Comparison of ENCODE assay signal across 16 cellular contexts in the genomic region with DNA sequence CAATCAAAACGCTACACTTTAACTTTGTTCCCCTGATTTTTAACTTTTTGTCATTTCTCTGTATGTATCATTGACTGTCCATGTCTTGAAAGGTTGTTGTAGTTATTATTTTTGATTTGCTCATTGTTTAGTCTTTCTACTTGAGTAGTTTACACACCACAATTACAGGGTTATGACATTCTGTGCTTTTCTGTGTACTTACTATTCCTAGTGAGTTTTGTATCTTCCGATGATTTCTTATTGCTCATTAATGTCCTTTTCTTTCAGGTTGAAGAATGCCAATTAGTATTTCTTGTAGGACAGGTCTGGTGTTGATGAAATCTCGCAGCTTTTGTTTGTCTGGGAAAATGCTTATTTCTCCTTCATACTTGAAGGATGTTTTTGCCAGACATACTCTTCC.
DNase-seq lines count a peak whose midpoint lies in the region; ATAC-seq, FAIRE-seq and TF ChIP-seq lines count a peak whose summit lies in the region.
"Had no signal": no experiment of that assay in that cellular context is flagged by ENCODE, and none has a peak within 500 bp of the region (broad histone marks: within the 10 kb centered on the region; RNA-seq: fewer than 3 reads in every experiment).

No MANE protein-coding gene starts in this region.

- H3K27ac ChIP-seq in K562 (ENCODE audit: extremely low read depth, low read depth, low read length) (no peak overlapping the region), keratinocyte (ENCODE audit: control insufficient read depth, insufficient read depth, low read length) (no peak overlapping the region), trophoblast cell (ENCODE audit: low read depth, low read length) (no peak overlapping the region), left lung (no peak overlapping the region)
- H3K27ac ChIP-seq: BLaER1 treated with 17β-estradiol and CSF1 and Interleukin-3, amounts not matched to agents 10 nM and 100 nM; KMS-11 had no signal

- H3K4me1 ChIP-seq in K562 (replicated peaks in 1 of 2; ENCODE audit: control insufficient read depth in 2 of 2, insufficient read depth in 2 of 2, low read length in 2 of 2) (no peaks in the 10 kb centered on the region), keratinocyte (ENCODE audit: control insufficient read depth, extremely low read depth, insufficient read depth, low read length) (peaks cover 7% of the 10 kb centered on the region), trophoblast cell (ENCODE audit: control insufficient read depth in 1 of 2, insufficient read depth in 2 of 2, low read length in 2 of 2) (no peaks in the 10 kb centered on the region), left lung (no peaks in the 10 kb centered on the region)
- H3K4me1 ChIP-seq: HAP-1 had no signal

- H2BK5ac ChIP-seq in trophoblast cell (ENCODE audit: low read depth, low read length, poor library complexity): no peak overlapping the region

- H3K14ac ChIP-seq in trophoblast cell (ENCODE audit: low read length): no peak overlapping the region

- H2BK12ac ChIP-seq in trophoblast cell (ENCODE audit: low read length): no peak overlapping the region

- no peak overlapping the region for H3K4ac ChIP-seq in trophoblast cell (ENCODE audit: low read depth, low read length)

- H3K27me3 ChIP-seq in K562 (ENCODE audit: control insufficient read depth in 2 of 2, insufficient read depth in 2 of 2, low read length in 2 of 2): no peaks in the 10 kb centered on the region
- no peaks in the 10 kb centered on the region for H3K27me3 ChIP-seq in keratinocyte (ENCODE audit: control insufficient read depth, extremely low read depth, insufficient read depth, low read length)
- no peaks in the 10 kb centered on the region for H3K27me3 ChIP-seq in trophoblast cell (ENCODE audit: insufficient read depth, low read length)
- no peaks in the 10 kb centered on the region for H3K27me3 ChIP-seq in left lung
- H3K27me3 ChIP-seq: BLaER1 treated with 17β-estradiol and CSF1 and Interleukin-3, amounts not matched to agents 10 nM and 100 nM had no signal

- no peaks in the 10 kb centered on the region for H3K79me1 ChIP-seq in trophoblast cell (ENCODE audit: low read length)

- DNase-seq in D721Med (ENCODE audit: insufficient read length, low spot score): no peak
- DNase-seq in GM19239 (ENCODE audit: insufficient read length, low spot score): no peak
- no peak for DNase-seq in K562 (ENCODE audit: extremely low read depth in 1 of 4, low spot score in 3 of 4)
- no peak for DNase-seq in keratinocyte (ENCODE audit: low read depth, low spot score)
- DNase-seq in trophoblast cell: no peak
- no peak for DNase-seq in activated effector memory CD4-positive, alpha-beta T cell treated with Interleukin-2 at 50 U/mL for 16 hours
- DNase-seq in left lung: no peak
- DNase-seq: 8988T; CD4-positive, CD25-positive, alpha-beta regulatory T cell; DMS 273 treated with DMSO at 0.1 percent for 48 hours; DMS79; GOT3 had no signal

- CTCF ChIA-PET in K562 (lab: Yijun Ruan, JAX; ENCODE audit: low intra/inter-chr PET ratio): no interaction called here

- H4K20me1 ChIP-seq in K562 (replicated peaks; ENCODE audit: control insufficient read depth, insufficient read depth, low read length) (no peaks in the 10 kb centered on the region), keratinocyte (ENCODE audit: control insufficient read depth, extremely low read depth, insufficient read depth, low read length) (no peaks in the 10 kb centered on the region)
- H4K20me1 ChIP-seq: BLaER1 treated with 17β-estradiol and CSF1 and Interleukin-3, amounts not matched to agents 10 nM and 100 nM had no signal

- FAIRE-seq in D721Med (lab: Jason Lieb, UNC) (peak; percentile 41), GM19239 (lab: Jason Lieb, UNC) (peak; percentile 85), K562 (lab: Jason Lieb, UNC) (peak; percentile 67), keratinocyte (lab: Jason Lieb, UNC) (peak; percentile 77)

- no TSS peak for BruUV-seq in K562 (replicated peaks; lab: Mats Ljungman, UMichigan)

- H2AFZ ChIP-seq in K562 (ENCODE audit: low read depth, low read length) (no peak overlapping the region), keratinocyte (ENCODE audit: control insufficient read depth, low read length) (no peak overlapping the region), trophoblast cell (ENCODE audit: insufficient read depth, low read length, poor library complexity) (no peak overlapping the region)

- no peak overlapping the region for H3K23ac ChIP-seq in trophoblast cell (ENCODE audit: low read length)

- H3K4me2 ChIP-seq in K562 (ENCODE audit: insufficient read depth, low read length): no peak overlapping the region
- H3K4me2 ChIP-seq in keratinocyte (ENCODE audit: control insufficient read depth, extremely low read depth, insufficient read depth, low read depth, low read length): no peak overlapping the region
- no peak overlapping the region for H3K4me2 ChIP-seq in trophoblast cell (ENCODE audit: low read length)
- H3K4me2 ChIP-seq: BLaER1 treated with 17β-estradiol and CSF1 and Interleukin-3, amounts not matched to agents 10 nM and 100 nM; KMS-11 had no signal

- H3K36me3 ChIP-seq in K562 (ENCODE audit: control insufficient read depth, insufficient read depth, low read length) (no peaks in the 10 kb centered on the region), keratinocyte (ENCODE audit: control insufficient read depth in 2 of 2, extremely low read depth in 1 of 2, insufficient read depth in 2 of 2, low read length in 2 of 2) (no peaks in the 10 kb centered on the region), trophoblast cell (ENCODE audit: control insufficient read depth in 1 of 2, insufficient read depth in 2 of 2, low read length in 2 of 2) (no peaks in the 10 kb centered on the region), left lung (no peaks in the 10 kb centered on the region)
- H3K36me3 ChIP-seq: BLaER1 treated with 17β-estradiol and CSF1 and Interleukin-3, amounts not matched to agents 10 nM and 100 nM; HAP-1 had no signal

- H3K4me3 ChIP-seq in K562 (no peak overlapping the region), keratinocyte (ENCODE audit: control insufficient read depth in 2 of 3, extremely low read depth in 1 of 3, insufficient read depth in 2 of 3, low read depth in 1 of 3, low read length in 3 of 3) (no peak overlapping the region), trophoblast cell (ENCODE audit: low read depth, low read length) (no peak overlapping the region), left lung (no peak overlapping the region)
- H3K4me3 ChIP-seq: BLaER1 treated with 17β-estradiol and CSF1 and Interleukin-3, amounts not matched to agents 10 nM and 100 nM; HAP-1 had no signal

- no peak overlapping the region for H2BK120ac ChIP-seq in trophoblast cell (ENCODE audit: insufficient read depth, low read length, poor library complexity)

- TF ChIP-seq EP300 in K562 (IDR thresholded peaks at IDR 0.05; ENCODE audit: low read length): no peak

- intact Hi-C loops in K562 (cut with micrococcal nuclease) (no loop called here), left lung (cut with DNase I) (no loop called here)

- no peak for TF ChIP-seq POLR2A in K562 (conservative IDR thresholded peaks at IDR 0.05)

- no peak overlapping the region for H4K8ac ChIP-seq in trophoblast cell (ENCODE audit: low read depth, low read length)

- 6% methylated on average over 3 of the region's 3 CpGs for WGBS in K562 (ENCODE audit: insufficient coverage, low coverage, missing lambda C conversion rate)
- no CpG with 5 or more reads among the region's 3 CpGs for WGBS in trophoblast cell (ENCODE audit: extremely low coverage, insufficient coverage, insufficient read length)

- H3K9me1 ChIP-seq in K562 (ENCODE audit: control insufficient read depth, insufficient read depth, low read length) (no peaks in the 10 kb centered on the region), keratinocyte (ENCODE audit: control insufficient read depth, extremely low read depth, insufficient read depth, low read length) (no peaks in the 10 kb centered on the region)

- dilution Hi-C loops in keratinocyte (cut with MboI; ENCODE audit: extremely low pct_ligation_motif_present, low sequenced_read_pairs): no loop called here

- no peak for ATAC-seq in K562
- no peak for ATAC-seq in HG02763 (IDR thresholded peaks at IDR 0.05; ENCODE audit: unreplicated experiment)
- ATAC-seq in left lung: no peak

- POLR2A ChIA-PET in K562 (lab: Yijun Ruan, JAX): no interaction called here

- H3K18ac ChIP-seq in trophoblast cell (ENCODE audit: low read length): no peak overlapping the region

- no peak overlapping the region for H3K9ac ChIP-seq in K562 (ENCODE audit: insufficient read depth in 1 of 2, low read depth in 2 of 2, low read length in 2 of 2)
- no peak overlapping the region for H3K9ac ChIP-seq in keratinocyte (ENCODE audit: control insufficient read depth, extremely low read depth, insufficient read depth, low read length)
- H3K9ac ChIP-seq in trophoblast cell (ENCODE audit: low read length): no peak overlapping the region
- H3K9ac ChIP-seq: BLaER1 treated with 17β-estradiol and CSF1 and Interleukin-3, amounts not matched to agents 10 nM and 100 nM; KMS-11 had no signal

- TF ChIP-seq CTCF in D721Med (IDR thresholded peaks at IDR 0.05; ENCODE audit: insufficient read depth, missing control alignments) (no peak), K562 (IDR thresholded peaks at IDR 0.05 in 2 of 3, conservative IDR thresholded peaks at IDR 0.05 in 1 of 3; ENCODE audit: insufficient read depth in 2 of 3, low read depth in 1 of 3, low read length in 3 of 3) (no peak), keratinocyte (optimal IDR thresholded peaks at IDR 0.05 in 1 of 3, IDR thresholded peaks at IDR 0.05 in 1 of 3, conservative IDR thresholded peaks at IDR 0.05 in 1 of 3; ENCODE audit: extremely low read depth in 1 of 3, insufficient read depth in 2 of 3, low read length in 3 of 3) (no peak), left lung (IDR thresholded peaks at IDR 0.05) (no peak)

- TF ChIP-seq RAD21 in K562 (CRISPR knock-in tag; conservative IDR thresholded peaks at IDR 0.05 in 1 of 2, IDR thresholded peaks at IDR 0.05 in 1 of 2): no peak

- H3K79me2 ChIP-seq in K562 (ENCODE audit: control insufficient read depth, insufficient read depth, low read length): no peaks in the 10 kb centered on the region
- no peaks in the 10 kb centered on the region for H3K79me2 ChIP-seq in keratinocyte (ENCODE audit: control insufficient read depth, insufficient read depth, low read length)
- H3K79me2 ChIP-seq in trophoblast cell (ENCODE audit: control insufficient read depth, insufficient read depth, low read length, poor library complexity): no peaks in the 10 kb centered on the region

- no peak overlapping the region for H2AK5ac ChIP-seq in trophoblast cell (ENCODE audit: low read length)

- in situ Hi-C loops in K562 (cut with MboI): no loop called here

- H3K9me3 ChIP-seq in K562 (replicated peaks; ENCODE audit: control insufficient read depth, insufficient read depth, low read depth, low read length) (no peaks in the 10 kb centered on the region), keratinocyte (ENCODE audit: control insufficient read depth, low read depth, low read length) (no peaks in the 10 kb centered on the region), trophoblast cell (ENCODE audit: insufficient read depth, low read depth, low read length) (no peaks in the 10 kb centered on the region), left lung (no peaks in the 10 kb centered on the region)
- H3K9me3 ChIP-seq: BLaER1 treated with 17β-estradiol and CSF1 and Interleukin-3, amounts not matched to agents 10 nM and 100 nM; HAP-1 had no signal

- H4K12ac ChIP-seq in trophoblast cell (ENCODE audit: low read depth, low read length): no peak overlapping the region

- no peak overlapping the region for H4K91ac ChIP-seq in trophoblast cell (ENCODE audit: low read depth, low read length)
